In the genomic region with DNA sequence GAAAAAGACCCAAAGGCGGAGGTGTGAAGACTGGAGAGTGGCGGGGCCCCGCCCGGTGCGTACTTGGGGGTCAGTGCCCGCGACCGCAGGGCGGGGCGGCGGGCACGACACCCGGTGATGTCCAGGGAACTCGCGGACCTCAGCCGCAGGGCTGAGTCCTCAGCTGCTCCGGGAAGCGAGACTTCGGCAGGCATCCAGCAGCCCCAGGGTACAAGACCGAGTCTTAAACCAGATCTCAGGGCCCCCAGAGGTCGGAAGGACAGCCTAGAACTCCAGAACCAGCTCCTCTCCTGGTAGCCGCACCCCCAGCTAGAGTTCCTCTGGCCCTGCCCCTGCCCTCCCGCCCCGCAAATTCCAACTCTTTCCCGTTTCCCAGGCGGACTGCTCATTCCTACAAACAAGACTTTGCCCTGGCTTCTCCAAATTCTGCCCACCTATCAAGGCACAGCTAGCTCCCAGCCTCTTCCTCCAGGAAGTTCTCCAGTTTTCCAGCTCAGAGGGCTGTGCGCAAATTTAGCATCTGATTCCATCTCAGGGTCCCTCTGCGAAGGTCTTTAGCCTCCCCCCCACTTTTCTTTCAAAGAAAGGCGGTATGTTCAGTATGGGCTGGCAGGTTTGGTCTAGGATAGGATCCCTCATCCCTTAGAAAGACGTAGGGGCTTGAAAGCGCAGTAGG, we compare ENCODE assay signal across 8 cellular contexts. TPM values are rescaled to one million over a fixed set of nuclear protein-coding genes. Genes with fewer than 3 reads are reported as not detected.
DNase-seq lines count a peak whose midpoint lies in the region; ATAC-seq lines count a peak whose summit lies in the region.

No MANE protein-coding gene starts in this region.

- DNase-seq in activated CD8-positive, alpha-beta memory T cell treated with anti-CD3 and anti-CD28 coated beads, Interleukin-2, amount 50 U/mL, for 48 hours = peak; percentile 65
- no peak for DNase-seq in activated CD8-positive, alpha-beta memory T cell treated with anti-CD3 and anti-CD28 coated beads for 24 hours
- no peak for DNase-seq in activated T-cell treated with anti-CD3 and anti-CD28 coated beads, Interleukin-2, amount 50 U/mL, for 4 hours
- peak; percentile 33 for DNase-seq in left cardiac atrium
- no peak for DNase-seq in skeletal muscle cell (ENCODE audit: low read depth)
- DNase-seq in nucleus accumbens (lab: John Stamatoyannopoulos, UW) = no peak
- no peak for DNase-seq in activated CD4-positive, CD25-positive, alpha-beta regulatory T cell treated with anti-CD3 and anti-CD28 coated beads, Interleukin-2, amount 50 U/mL, for 72 hours
- no peak for DNase-seq in DMS79 treated with DMSO at 0.1 percent for 48 hours (lab: John Stamatoyannopoulos, UW)

- ATAC-seq in activated T-cell treated with anti-CD3 and anti-CD28 coated beads, Interleukin-2, amount 50 U/mL, for 4 hours = no peak
- ATAC-seq in left cardiac atrium = peak; percentile 9 to 21

- peak overlapping the region; percentile 86 for H3K4me3 Mint-ChIP-seq in activated T-cell treated with anti-CD3 and anti-CD28 coated beads, Interleukin-2, amount 50 U/mL, for 4 hours

- H3K4me1 Mint-ChIP-seq in activated T-cell treated with anti-CD3 and anti-CD28 coated beads, Interleukin-2, amount 50 U/mL, for 4 hours (ENCODE audit: low read depth) = peaks cover 21% of the 10 kb centered on the region

- no peaks in the 10 kb centered on the region for H3K36me3 Mint-ChIP-seq in activated T-cell treated with anti-CD3 and anti-CD28 coated beads, Interleukin-2, amount 50 U/mL, for 4 hours (ENCODE audit: insufficient read depth)

- no peaks in the 10 kb centered on the region for H3K9me3 Mint-ChIP-seq in activated T-cell treated with anti-CD3 and anti-CD28 coated beads, Interleukin-2, amount 50 U/mL, for 4 hours

- intact Hi-C loops in left cardiac atrium (cut with DNase I) = loop anchor here (5.0 to 10.0 kb wide), 3 partner anchors 182 to 279 kb away; no protein-coding TSS in a partner anchor

- peaks cover 53% of the 10 kb centered on the region for H3K27me3 Mint-ChIP-seq in activated T-cell treated with anti-CD3 and anti-CD28 coated beads, Interleukin-2, amount 50 U/mL, for 4 hours (ENCODE audit: low read depth)

- peak overlapping the region; percentile 65 for H3K4me3 ChIP-seq in skeletal muscle cell (ENCODE audit: low read depth, low read length)

RNA-seq across cellular contexts. Expression of gene NOTO, which starts 26.0 kb away (rescaled TPM):
- total RNA-seq in activated T-cell treated with anti-CD3 and anti-CD28 coated beads, Interleukin-2, amount 50 U/mL, for 4 hours = not detected
- not detected for total RNA-seq in left cardiac atrium

RNA-seq across cellular contexts. Expression of gene SMYD5, which starts 37.7 kb away (rescaled TPM):
- total RNA-seq in activated T-cell treated with anti-CD3 and anti-CD28 coated beads, Interleukin-2, amount 50 U/mL, for 4 hours = 10 to 100 TPM; 70.8 to 78.4 (median 74.4) TPM
- 10 to 100 TPM; 14.1 to 18.2 TPM for total RNA-seq in left cardiac atrium

RNA-seq across cellular contexts. Expression of gene PRADC1, which starts 56.7 kb away (rescaled TPM):
- 10 to 100 TPM; 29.5 to 32.3 (median 30.5) TPM for total RNA-seq in activated T-cell treated with anti-CD3 and anti-CD28 coated beads, Interleukin-2, amount 50 U/mL, for 4 hours
- total RNA-seq in left cardiac atrium = 10 to 100 TPM; 76.2 to 79.6 TPM

RNA-seq across cellular contexts. Expression of gene CCT7, which starts 57.8 kb away (rescaled TPM):
- total RNA-seq in activated T-cell treated with anti-CD3 and anti-CD28 coated beads, Interleukin-2, amount 50 U/mL, for 4 hours = 1,000 to 10,000 TPM in 1 of 3 donors, 100 to 1,000 TPM in 2; 924 to 1,031 (median 969) TPM
- total RNA-seq in left cardiac atrium = 100 to 1,000 TPM; 181 to 184 TPM

Comparison
In these comparisons a context has a peak if more than half of its experiments do, and no peak if none do; other contexts are left out.
1. DNase-seq: peak in activated CD8-positive, alpha-beta memory T cell treated with anti-CD3 and anti-CD28 coated beads, Interleukin-2, amount 50 U/mL, for 48 hours (single experiment) and left cardiac atrium (single experiment); none in activated CD8-positive, alpha-beta memory T cell treated with anti-CD3 and anti-CD28 coated beads for 24 hours (single experiment), activated T-cell treated with anti-CD3 and anti-CD28 coated beads, Interleukin-2, amount 50 U/mL, for 4 hours (single experiment), skeletal muscle cell (single experiment), nucleus accumbens (0 of 56), activated CD4-positive, CD25-positive, alpha-beta regulatory T cell treated with anti-CD3 and anti-CD28 coated beads, Interleukin-2, amount 50 U/mL, for 72 hours (single experiment) and DMS79 treated with DMSO at 0.1 percent for 48 hours (single experiment).
2. ATAC-seq: peak in left cardiac atrium (2 of 2); none in activated T-cell treated with anti-CD3 and anti-CD28 coated beads, Interleukin-2, amount 50 U/mL, for 4 hours (0 of 2).